In genomic region chr4:87530868-87531267, GRCh38 we compare ENCODE assay signal across 13 cellular contexts. TPM values are rescaled to one million over a fixed set of nuclear protein-coding genes. Genes with fewer than 3 reads are reported as not detected.
DNase-seq lines count a peak whose midpoint lies in the region; ATAC-seq and TF ChIP-seq lines count a peak whose summit lies in the region.
"Had no signal": no experiment of that assay in that cellular context is flagged by ENCODE, and none has a peak within 500 bp of the region (broad histone marks: within the 10 kb centered on the region; RNA-seq: fewer than 3 reads in every experiment).

No MANE protein-coding gene starts in this region.

- DNase-seq in NCI-H82 (lab: John Stamatoyannopoulos, UW) = peak; percentile 48
- no peak for DNase-seq in NCI-H82 treated with DMSO at 0.1 percent for 48 hours (lab: John Stamatoyannopoulos, UW; ENCODE audit: unreplicated experiment)
- peak; percentile 96 for DNase-seq in fibroblast of the aortic adventitia (ENCODE audit: low read depth)
- no peak for DNase-seq in neuronal stem cell (ENCODE audit: low spot score)
- peak in 1 of 2 donors; percentile 65 for DNase-seq in aorta
- no peak for DNase-seq in T-helper 17 cell
- DNase-seq: NCI-H146 had no signal

- H3K14ac ChIP-seq in neuronal stem cell (ENCODE audit: low read length) = no peak overlapping the region

- ATAC-seq in aorta (ENCODE audit: low FRiP score) (peak; percentile 79), GM18511 (IDR thresholded peaks at IDR 0.05; ENCODE audit: unreplicated experiment) (no peak), T-helper 17 cell (no peak), HG02981 (IDR thresholded peaks at IDR 0.05; ENCODE audit: unreplicated experiment) (no peak)
- ATAC-seq: A549 had no signal

- no peaks in the 10 kb centered on the region for H3K36me3 Mint-ChIP-seq in T-helper 17 cell (ENCODE audit: low read depth)

- no peaks in the 10 kb centered on the region for H3K4me1 Mint-ChIP-seq in T-helper 17 cell

- no peak overlapping the region for H4K91ac ChIP-seq in neuronal stem cell (ENCODE audit: low read depth, low read length, poor library complexity)

- no CpG with 5 or more reads among the region's 4 CpGs for WGBS in neuronal stem cell (ENCODE audit: extremely low coverage in 2 of 2, insufficient read length in 2 of 2, insufficient replicate concordance in 1 of 2), 2 donors
- WGBS in aorta, 2 donors = 3 to 5% methylated on average over 4 of the region's 4 CpGs

- no peaks in the 10 kb centered on the region for H3K27me3 ChIP-seq in neuronal stem cell (ENCODE audit: control insufficient read depth in 3 of 3, insufficient read depth in 3 of 3, low read depth in 1 of 3, low read length in 3 of 3)
- no peaks in the 10 kb centered on the region for H3K27me3 ChIP-seq in aorta (ENCODE audit: control insufficient read depth in 1 of 2, insufficient read depth in 2 of 2, low read length in 1 of 2)

- no peak overlapping the region for H3K4me3 Mint-ChIP-seq in T-helper 17 cell
- H3K4me3 Mint-ChIP-seq: dendritic cell treated with granulocyte-macrophage colony-stimulating factor and Interleukin-4, amounts not matched to agents 40 ng/mL and 50 ng/mL, for 4 days had no signal

- H2AK5ac ChIP-seq in neuronal stem cell (ENCODE audit: low read depth, low read length) = no peak overlapping the region

- H3K9me3 ChIP-seq in neuronal stem cell (replicated peaks in 1 of 2; ENCODE audit: control insufficient read depth in 2 of 2, insufficient read depth in 1 of 2, low read depth in 1 of 2, low read length in 2 of 2) (no peaks in the 10 kb centered on the region), aorta (ENCODE audit: control insufficient read depth, low read length) (no peaks in the 10 kb centered on the region), T-helper 17 cell (ENCODE audit: control insufficient read depth, low read length, poor library complexity, severe bottlenecking) (no peaks in the 10 kb centered on the region)
- H3K9me3 ChIP-seq: A549 had no signal

- H3K9ac ChIP-seq in neuronal stem cell (ENCODE audit: low read depth, low read length, poor library complexity) = no peak overlapping the region

- intact Hi-C loops in aorta (cut with DNase I) = loop anchor here in 1 of 2 donors (10.0 kb wide), 1 partner anchor 474 kb away; the partner anchor contains the start of gene PKD2

- no peak overlapping the region for H2BK12ac ChIP-seq in neuronal stem cell (ENCODE audit: low read length)

- no peak overlapping the region for H2BK5ac ChIP-seq in neuronal stem cell (ENCODE audit: low read length)

- H2BK15ac ChIP-seq in neuronal stem cell (ENCODE audit: low read length) = no peak overlapping the region

- H3K79me1 ChIP-seq in neuronal stem cell (ENCODE audit: low read depth, low read length) = no peaks in the 10 kb centered on the region

- TF ChIP-seq CTCF in fibroblast of the aortic adventitia (IDR thresholded peaks at IDR 0.05; ENCODE audit: insufficient read depth, low read length) = no peak

- no peak overlapping the region for H3K23ac ChIP-seq in neuronal stem cell (ENCODE audit: low read depth, low read length, poor library complexity)

- H3K4ac ChIP-seq in neuronal stem cell (ENCODE audit: low read length) = no peak overlapping the region

- H3K4me2 ChIP-seq in neuronal stem cell (ENCODE audit: insufficient read depth, low read length, poor library complexity, severe bottlenecking) = no peak overlapping the region
- H3K4me2 ChIP-seq: A549 had no signal

- H3K4me1 ChIP-seq in neuronal stem cell (ENCODE audit: control insufficient read depth in 2 of 2, insufficient read depth in 1 of 2, low read depth in 1 of 2, low read length in 2 of 2) (peaks cover 4 to 37% of the 10 kb centered on the region in 2 donors), aorta (ENCODE audit: control insufficient read depth in 1 of 2, insufficient read depth in 2 of 2, low read length in 2 of 2) (peaks cover 1 to 10% of the 10 kb centered on the region in 2 donors)
- H3K4me1 ChIP-seq: A549 had no signal

- peak overlapping the region; percentile 62 for H2AFZ ChIP-seq in neuronal stem cell (ENCODE audit: low read length)

- H3K27ac Mint-ChIP-seq in T-helper 17 cell = no peak overlapping the region
- H3K27ac Mint-ChIP-seq: dendritic cell treated with granulocyte-macrophage colony-stimulating factor and Interleukin-4, amounts not matched to agents 40 ng/mL and 50 ng/mL, for 4 days had no signal

- H3K27me3 Mint-ChIP-seq in T-helper 17 cell = peaks cover 18% of the 10 kb centered on the region
- H3K27me3 Mint-ChIP-seq: dendritic cell treated with granulocyte-macrophage colony-stimulating factor and Interleukin-4, amounts not matched to agents 40 ng/mL and 50 ng/mL, for 4 days had no signal

- H3K36me3 ChIP-seq in neuronal stem cell (replicated peaks in 1 of 2; ENCODE audit: control insufficient read depth in 2 of 2, insufficient read depth in 2 of 2, low read length in 2 of 2) (no peaks in the 10 kb centered on the region), aorta (ENCODE audit: control insufficient read depth in 1 of 2, insufficient read depth in 2 of 2, low read length in 1 of 2) (no peaks in the 10 kb centered on the region)

- no peak overlapping the region for H2BK120ac ChIP-seq in neuronal stem cell (ENCODE audit: low read depth, low read length)

- no peak overlapping the region for H3K18ac ChIP-seq in neuronal stem cell (ENCODE audit: low read length)

- H3K4me3 ChIP-seq in fibroblast of the aortic adventitia (ENCODE audit: low read depth, low read length) (no peak overlapping the region), neuronal stem cell (ENCODE audit: low read length in 2 of 2) (no peak overlapping the region), aorta (ENCODE audit: low read length in 2 of 2) (peak overlapping the region in 1 of 2 donors; percentile 48)
- H3K4me3 ChIP-seq: A549, SK-N-MC had no signal

- H3K27ac ChIP-seq in neuronal stem cell (replicated peaks; ENCODE audit: low read length) = no peak overlapping the region
- H3K27ac ChIP-seq in aorta (ENCODE audit: low read depth in 1 of 2, low read length in 2 of 2) = peak overlapping the region; percentile 69 to 97
- H3K27ac ChIP-seq: A549, SK-N-MC had no signal

- H4K8ac ChIP-seq in neuronal stem cell (ENCODE audit: low read depth, low read length) = no peak overlapping the region

RNA-seq across cellular contexts. Expression of gene SPARCL1, which starts 1.7 kb away (rescaled TPM):
- not detected in 2 replicates for total RNA-seq in fibroblast of the aortic adventitia (ENCODE audit: low replicate concordance)
- 0.01 TPM for polyA plus RNA-seq in neuronal stem cell (2013, experiment 1 of 2)
- 0.08 TPM for polyA plus RNA-seq in neuronal stem cell (2013, experiment 2 of 2)
- total RNA-seq in aorta = 1,000 to 10,000 TPM; 1,343 to 1,668 TPM
- 1,000 to 10,000 TPM; 1,112 to 1,276 TPM for polyA plus RNA-seq in aorta
- not detected for total RNA-seq in T-helper 17 cell
- total RNA-seq: activated CD8-positive, alpha-beta memory T cell treated with anti-CD3 and anti-CD28 coated beads for 36 hours had no signal
- polyA plus RNA-seq: A549 had no signal

Comparison
In these comparisons a context has a peak if more than half of its experiments do, and no peak if none do; other contexts are left out.
1. DNase-seq: peak in NCI-H82 (single experiment) and fibroblast of the aortic adventitia (single experiment); none in NCI-H82 treated with DMSO at 0.1 percent for 48 hours (single experiment), neuronal stem cell (single experiment) and T-helper 17 cell (0 of 3).
2. RNA of gene SPARCL1, which starts 1.7 kb away (total RNA-seq): 1,343 to 1,668 TPM in aorta; not detected in fibroblast of the aortic adventitia and not detected in T-helper 17 cell; every median in the first group is over 1,000 times any median in the second.